ENCODE assay signal across 8 cellular contexts in genomic region chr2:43174368-43175186, GRCh38. TPM values are rescaled to one million over a fixed set of nuclear protein-coding genes. Genes with fewer than 3 reads are reported as not detected.
A peak's percentile ranks its signal among the peaks of the same experiment; 100 is the strongest.
DNase-seq lines count a peak whose midpoint lies in the region; ATAC-seq and TF ChIP-seq lines count a peak whose summit lies in the region.

No MANE protein-coding gene starts in this region.

- no peak overlapping the region for H3K9ac ChIP-seq in smooth muscle cell (ENCODE audit: low read depth)

- POLR2A ChIA-PET in Panc1 (lab: Charles Lee) = interaction anchor here (0.5 to 0.6 kb wide), 2 partner anchors 10 to 201 kb away, joined by 3 to 9 read pairs; no protein-coding TSS in a partner anchor

- peaks cover 32% of the 10 kb centered on the region for H3K4me1 ChIP-seq in Panc1 (ENCODE audit: control insufficient read depth, insufficient read depth, low read length)
- peaks cover 29 to 78% (median 42%) of the 10 kb centered on the region in 4 donors for H3K4me1 ChIP-seq in transverse colon
- H3K4me1 ChIP-seq in smooth muscle cell (ENCODE audit: low read depth) = peaks cover 15% of the 10 kb centered on the region

- BruUV-seq in Panc1 (replicated peaks; lab: Mats Ljungman, UMichigan) = no TSS peak

- H4K20me1 ChIP-seq in smooth muscle cell (ENCODE audit: low read depth) = no peaks in the 10 kb centered on the region

- H3K36me3 ChIP-seq in Panc1 (ENCODE audit: control insufficient read depth, insufficient read depth, low read length) (no peaks in the 10 kb centered on the region), transverse colon (no peaks in the 10 kb centered on the region), smooth muscle cell (ENCODE audit: low read depth) (no peaks in the 10 kb centered on the region)

- no peaks in the 10 kb centered on the region for H3K79me2 ChIP-seq in smooth muscle cell (ENCODE audit: low read depth)

- no peaks in the 10 kb centered on the region for H3K27me3 Mint-ChIP-seq in activated naive CD8-positive, alpha-beta T cell treated with anti-CD3 and anti-CD28 coated beads for 36 hours
- H3K27me3 Mint-ChIP-seq in nephron progenitor cell (ENCODE audit: low read depth, poor library complexity) = peaks cover 3% of the 10 kb centered on the region

- H3F3A ChIP-seq in smooth muscle cell (ENCODE audit: low read depth) = no peaks in the 10 kb centered on the region

- CTCF ChIA-PET in Panc1 (lab: Charles Lee) = interaction anchor here (0.6 kb wide), 1 partner anchor 68 kb away, joined by 3 read pairs; no protein-coding TSS in a partner anchor

- H3K4me1 Mint-ChIP-seq in activated naive CD8-positive, alpha-beta T cell treated with anti-CD3 and anti-CD28 coated beads for 36 hours = peaks cover 76% of the 10 kb centered on the region
- peaks cover 57% of the 10 kb centered on the region for H3K4me1 Mint-ChIP-seq in nephron progenitor cell

- intact Hi-C loops in Panc1 (cut with micrococcal nuclease; ENCODE audit: unreplicated experiment) (no loop called here), transverse colon (cut with DNase I; ENCODE audit: low total_unique reads) (no loop called here)

- peak; percentile 76 for ATAC-seq in HG02623 (IDR thresholded peaks at IDR 0.05; ENCODE audit: unreplicated experiment)
- ATAC-seq in Panc1 = no peak

- H3K4me3 ChIP-seq in GM12865 (ENCODE audit: low read depth, low read length) (peak overlapping the region; percentile 27), Panc1 (ENCODE audit: low read depth in 2 of 2, low read length in 2 of 2) (no peak overlapping the region), transverse colon (no peak overlapping the region), smooth muscle cell (no peak overlapping the region)

- peaks cover 21% of the 10 kb centered on the region for H3K36me3 Mint-ChIP-seq in activated naive CD8-positive, alpha-beta T cell treated with anti-CD3 and anti-CD28 coated beads for 36 hours
- no peaks in the 10 kb centered on the region for H3K36me3 Mint-ChIP-seq in nephron progenitor cell (ENCODE audit: low read depth)

- peak overlapping the region; percentile 54 for H3K4me3 Mint-ChIP-seq in activated naive CD8-positive, alpha-beta T cell treated with anti-CD3 and anti-CD28 coated beads for 36 hours
- peak overlapping the region; percentile 56 for H3K4me3 Mint-ChIP-seq in nephron progenitor cell

- H3K9me3 ChIP-seq in Panc1 (ENCODE audit: control insufficient read depth, insufficient read depth, low read depth, low read length) (no peaks in the 10 kb centered on the region), transverse colon (peaks cover 0 to 4% of the 10 kb centered on the region in 2 donors), smooth muscle cell (replicated peaks; ENCODE audit: low read depth) (peaks cover 4% of the 10 kb centered on the region)

- no peaks in the 10 kb centered on the region for H3K27me3 ChIP-seq in Panc1 (ENCODE audit: control insufficient read depth, insufficient read depth, low read length)
- H3K27me3 ChIP-seq in transverse colon = no peaks in the 10 kb centered on the region
- H3K27me3 ChIP-seq in smooth muscle cell (ENCODE audit: low read depth) = no peaks in the 10 kb centered on the region

- H2AFZ ChIP-seq in smooth muscle cell (ENCODE audit: low read depth) = no peak overlapping the region

- 30% methylated on average over 10 of the region's 10 CpGs; no CpG with 5 or more reads in 1 of the 2 donors for WGBS in transverse colon (ENCODE audit: low coverage in 1 of 2), 2 donors
- WGBS in smooth muscle cell (ENCODE audit: low lambda C conversion rate) = 79% methylated on average over 10 of the region's 10 CpGs

- TF ChIP-seq EP300 in transverse colon (IDR thresholded peaks at IDR 0.05; ENCODE audit: low read depth) = no peak

- no peak for TF ChIP-seq CTCF in GM12865 (IDR thresholded peaks at IDR 0.05; ENCODE audit: insufficient read depth, low read depth, low read length, missing control alignments)
- TF ChIP-seq CTCF in Panc1 (IDR thresholded peaks at IDR 0.05) = no peak
- no peak for TF ChIP-seq CTCF in nephron progenitor cell (IDR thresholded peaks at IDR 0.05)
- TF ChIP-seq CTCF in transverse colon (IDR thresholded peaks at IDR 0.05) = no peak
- no peak for TF ChIP-seq CTCF in smooth muscle cell (IDR thresholded peaks at IDR 0.05; ENCODE audit: borderline replicate concordance, insufficient read depth, poor library complexity, severe bottlenecking)

- TF ChIP-seq POLR2A in transverse colon (IDR thresholded peaks at IDR 0.05) = peak; percentile 22

- H3K27ac Mint-ChIP-seq in activated naive CD8-positive, alpha-beta T cell treated with anti-CD3 and anti-CD28 coated beads for 36 hours = peak overlapping the region; percentile 92
- peak overlapping the region; percentile 58 for H3K27ac Mint-ChIP-seq in nephron progenitor cell

- no peak overlapping the region for H3K4me2 ChIP-seq in smooth muscle cell

- H3K9me3 Mint-ChIP-seq in activated naive CD8-positive, alpha-beta T cell treated with anti-CD3 and anti-CD28 coated beads for 36 hours = peaks cover 17% of the 10 kb centered on the region
- H3K9me3 Mint-ChIP-seq in nephron progenitor cell = no peaks in the 10 kb centered on the region

- H3K27ac ChIP-seq in Panc1 (ENCODE audit: low read length) = peak overlapping the region; percentile 42; the same call in 1 of the 2 replicates
- peak overlapping the region; percentile 72 to 81 (median 77) for H3K27ac ChIP-seq in transverse colon
- H3K27ac ChIP-seq in smooth muscle cell (ENCODE audit: low read depth) = no peak overlapping the region

- in situ Hi-C loops in Panc1 (cut with HindIII; ENCODE audit: low pct_unique_long_range_greater_than_20kb, low sequenced_read_pairs) = no loop called here
- in situ Hi-C loops in transverse colon (cut with MboI; ENCODE audit: low pct_ligation_motif_present in 1 of 4, low pct_unique_long_range_greater_than_20kb in 1 of 4, low sequenced_read_pairs in 3 of 4) = no loop called here

- DNase-seq in GM12865 (ENCODE audit: low read depth) (peak; percentile 89), Panc1 (ENCODE audit: low read depth, low spot score) (no peak), nephron progenitor cell (no peak), transverse colon (peak; percentile 72), smooth muscle cell (lab: John Stamatoyannopoulos, UW; ENCODE audit: unreplicated experiment) (no peak), NCI-H1092 (lab: John Stamatoyannopoulos, UW) (no peak)
- DNase-seq in activated naive CD8-positive, alpha-beta T cell treated with anti-CD3 and anti-CD28 coated beads for 36 hours = peak; percentile 85

RNA-seq across cellular contexts. Expression of gene ZFP36L2, which starts 51.8 kb away (rescaled TPM):
- total RNA-seq in Panc1 (2021; ENCODE audit: unreplicated experiment) (46.3 TPM), transverse colon (100 to 1,000 TPM; 114 to 305 (median 208) TPM), smooth muscle cell (7.1 and 8.2 TPM in 2 replicates)
- polyA plus RNA-seq in Panc1 (2012; ENCODE audit: insufficient read length) = 29.3 TPM
- total RNA-seq in activated naive CD8-positive, alpha-beta T cell treated with anti-CD3 and anti-CD28 coated beads for 36 hours = 10 to 100 TPM; 58.2 to 58.4 TPM
- polyA plus RNA-seq in smooth muscle cell = 25.8 and 29.4 TPM in 2 replicates

Comparison
In these comparisons a context has a peak if more than half of its experiments do, and no peak if none do; other contexts are left out.
1. DNase-seq: peak in GM12865 (single experiment), activated naive CD8-positive, alpha-beta T cell treated with anti-CD3 and anti-CD28 coated beads for 36 hours (single experiment) and transverse colon (single experiment); none in Panc1 (single experiment), nephron progenitor cell (single experiment), smooth muscle cell (single experiment) and NCI-H1092 (single experiment).